7 cellular contexts compared by ENCODE assay signal in the genomic region with DNA sequence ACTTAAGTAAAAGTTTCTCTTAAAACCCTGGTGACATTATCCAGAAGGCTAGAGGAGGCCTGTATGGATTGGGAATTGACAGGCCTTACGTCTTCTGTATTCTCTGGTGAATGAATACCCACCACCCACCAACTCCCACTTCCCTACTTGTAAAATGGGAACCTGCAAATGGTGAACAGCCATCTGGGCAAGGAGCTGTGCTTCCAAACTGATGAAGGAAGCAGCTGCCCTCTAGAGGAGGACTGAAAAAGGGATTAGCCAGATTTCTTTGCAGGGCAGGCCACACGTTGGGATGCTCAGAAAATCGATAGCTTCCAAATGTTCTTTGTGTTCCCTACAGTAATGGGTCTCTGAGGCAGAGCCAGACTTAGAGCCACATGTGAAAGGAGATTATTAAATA. TPM values are rescaled to one million over a fixed set of nuclear protein-coding genes. Genes with fewer than 3 reads are reported as not detected.
DNase-seq lines count a peak whose midpoint lies in the region; ATAC-seq and TF ChIP-seq lines count a peak whose summit lies in the region.

No MANE protein-coding gene starts in this region.

- no peak overlapping the region for H3K27ac Mint-ChIP-seq in neural crest cell (ENCODE audit: unreplicated experiment)
- no peak overlapping the region for H3K27ac Mint-ChIP-seq in activated T-helper 1 cell treated with anti-CD3 and anti-CD28 coated beads, Interleukin-12 subunit alpha, Interleukin-12 subunit beta, Interleukin-2, Interleukin-4 antibody, amounts not matched to agents 30 ng/mL and 10 ng/mL and 1 ng/mL, durations not matched to agents 14 hours and 24 hours and 36 hours
- H3K27ac Mint-ChIP-seq in activated naive CD8-positive, alpha-beta T cell treated with anti-CD3 and anti-CD28 coated beads, Interleukin-2, amount 50 U/mL, for 24 hours, result no peak overlapping the region

- no peaks in the 10 kb centered on the region for H3K36me3 Mint-ChIP-seq in neural crest cell (ENCODE audit: low read depth)
- H3K36me3 Mint-ChIP-seq in activated T-helper 1 cell treated with anti-CD3 and anti-CD28 coated beads, Interleukin-12 subunit alpha, Interleukin-12 subunit beta, Interleukin-2, Interleukin-4 antibody, amounts not matched to agents 30 ng/mL and 10 ng/mL and 1 ng/mL, durations not matched to agents 14 hours and 24 hours and 36 hours (ENCODE audit: low read depth), result no peaks in the 10 kb centered on the region
- H3K36me3 Mint-ChIP-seq in activated naive CD8-positive, alpha-beta T cell treated with anti-CD3 and anti-CD28 coated beads, Interleukin-2, amount 50 U/mL, for 24 hours (ENCODE audit: low read depth), result no peaks in the 10 kb centered on the region

- ATAC-seq in activated naive CD8-positive, alpha-beta T cell treated with anti-CD3 and anti-CD28 coated beads, Interleukin-2, amount 50 U/mL, for 24 hours, result no peak

- intact Hi-C loops in activated T-helper 1 cell treated with anti-CD3 and anti-CD28 coated beads, Interleukin-12 subunit alpha, Interleukin-12 subunit beta, Interleukin-2, Interleukin-4 antibody, amounts not matched to agents 30 ng/mL and 10 ng/mL and 1 ng/mL, durations not matched to agents 14 hours and 24 hours and 36 hours (cut with micrococcal nuclease), result loop anchor here (5.0 kb wide), 1 partner anchor 151 kb away; no protein-coding TSS in a partner anchor

- H3K4me1 Mint-ChIP-seq in neural crest cell, result peaks cover 4% of the 10 kb centered on the region
- no peaks in the 10 kb centered on the region for H3K4me1 Mint-ChIP-seq in activated T-helper 1 cell treated with anti-CD3 and anti-CD28 coated beads, Interleukin-12 subunit alpha, Interleukin-12 subunit beta, Interleukin-2, Interleukin-4 antibody, amounts not matched to agents 30 ng/mL and 10 ng/mL and 1 ng/mL, durations not matched to agents 14 hours and 24 hours and 36 hours (ENCODE audit: low read depth)
- no peaks in the 10 kb centered on the region for H3K4me1 Mint-ChIP-seq in activated naive CD8-positive, alpha-beta T cell treated with anti-CD3 and anti-CD28 coated beads, Interleukin-2, amount 50 U/mL, for 24 hours

- no peak overlapping the region for H3K4me3 Mint-ChIP-seq in neural crest cell
- H3K4me3 Mint-ChIP-seq in activated T-helper 1 cell treated with anti-CD3 and anti-CD28 coated beads, Interleukin-12 subunit alpha, Interleukin-12 subunit beta, Interleukin-2, Interleukin-4 antibody, amounts not matched to agents 30 ng/mL and 10 ng/mL and 1 ng/mL, durations not matched to agents 14 hours and 24 hours and 36 hours, result no peak overlapping the region
- H3K4me3 Mint-ChIP-seq in activated naive CD8-positive, alpha-beta T cell treated with anti-CD3 and anti-CD28 coated beads, Interleukin-2, amount 50 U/mL, for 24 hours, result no peak overlapping the region

- H3K4me3 ChIP-seq in GM12864 (ENCODE audit: low read depth, low read length) (no peak overlapping the region), cardiac fibroblast (replicated peaks in 1 of 2; ENCODE audit: low read depth in 2 of 2, low read length in 2 of 2) (no peak overlapping the region)

- H3K27me3 Mint-ChIP-seq in neural crest cell (ENCODE audit: low read depth), result no peaks in the 10 kb centered on the region
- no peaks in the 10 kb centered on the region for H3K27me3 Mint-ChIP-seq in activated T-helper 1 cell treated with anti-CD3 and anti-CD28 coated beads, Interleukin-12 subunit alpha, Interleukin-12 subunit beta, Interleukin-2, Interleukin-4 antibody, amounts not matched to agents 30 ng/mL and 10 ng/mL and 1 ng/mL, durations not matched to agents 14 hours and 24 hours and 36 hours (ENCODE audit: insufficient read depth)
- H3K27me3 Mint-ChIP-seq in activated naive CD8-positive, alpha-beta T cell treated with anti-CD3 and anti-CD28 coated beads, Interleukin-2, amount 50 U/mL, for 24 hours, result no peaks in the 10 kb centered on the region

- TF ChIP-seq CTCF in GM12864 (IDR thresholded peaks at IDR 0.05; ENCODE audit: low read depth, low read length, missing control alignments) (peak; percentile 41), cardiac fibroblast (IDR thresholded peaks at IDR 0.05; ENCODE audit: low read depth, low read length) (peak; percentile 58), neural crest cell (conservative IDR thresholded peaks at IDR 0.05) (peak; percentile 44)

- no peaks in the 10 kb centered on the region for H3K9me3 Mint-ChIP-seq in neural crest cell
- no peaks in the 10 kb centered on the region for H3K9me3 Mint-ChIP-seq in activated T-helper 1 cell treated with anti-CD3 and anti-CD28 coated beads, Interleukin-12 subunit alpha, Interleukin-12 subunit beta, Interleukin-2, Interleukin-4 antibody, amounts not matched to agents 30 ng/mL and 10 ng/mL and 1 ng/mL, durations not matched to agents 14 hours and 24 hours and 36 hours
- H3K9me3 Mint-ChIP-seq in activated naive CD8-positive, alpha-beta T cell treated with anti-CD3 and anti-CD28 coated beads, Interleukin-2, amount 50 U/mL, for 24 hours, result no peaks in the 10 kb centered on the region

- DNase-seq in GM12864 (ENCODE audit: low read depth) (no peak), MV-4-11 (lab: John Stamatoyannopoulos, UW) (peak; percentile 80), cardiac fibroblast (ENCODE audit: low read depth in 2 of 2) (peak; percentile 57 to 61), neural crest cell (ENCODE audit: low read depth, low spot score) (no peak), NCI-H2081 (lab: John Stamatoyannopoulos, UW) (no peak)
- no peak for DNase-seq in activated T-helper 1 cell treated with anti-CD3 and anti-CD28 coated beads, Interleukin-12 subunit alpha, Interleukin-12 subunit beta, Interleukin-2, Interleukin-4 antibody, amounts not matched to agents 30 ng/mL and 10 ng/mL and 1 ng/mL, durations not matched to agents 14 hours and 24 hours and 36 hours (ENCODE audit: low spot score)
- DNase-seq in activated naive CD8-positive, alpha-beta T cell treated with anti-CD3 and anti-CD28 coated beads, Interleukin-2, amount 50 U/mL, for 24 hours, result no peak

RNA-seq across cellular contexts. Expression of gene LPAR4, which starts 39.3 kb away (rescaled TPM):
- total RNA-seq in neural crest cell, result 17.3 and 20.1 TPM in 2 replicates
- total RNA-seq in activated T-helper 1 cell treated with anti-CD3 and anti-CD28 coated beads, Interleukin-12 subunit alpha, Interleukin-12 subunit beta, Interleukin-2, Interleukin-4 antibody, amounts not matched to agents 30 ng/mL and 10 ng/mL and 1 ng/mL, durations not matched to agents 14 hours and 24 hours and 36 hours, result not detected in 2 replicates

RNA-seq across cellular contexts. Expression of gene RTL3, which starts 49.0 kb away (rescaled TPM):
- not detected in 2 replicates for total RNA-seq in neural crest cell
- 0.07 TPM in 1 of 2 replicates, not detected in the other for total RNA-seq in activated T-helper 1 cell treated with anti-CD3 and anti-CD28 coated beads, Interleukin-12 subunit alpha, Interleukin-12 subunit beta, Interleukin-2, Interleukin-4 antibody, amounts not matched to agents 30 ng/mL and 10 ng/mL and 1 ng/mL, durations not matched to agents 14 hours and 24 hours and 36 hours

Comparison
In these comparisons a context has a peak if more than half of its experiments do, and no peak if none do; other contexts are left out.
1. DNase-seq: peak in MV-4-11 (single experiment) and cardiac fibroblast (2 of 2); none in GM12864 (single experiment), neural crest cell (single experiment), NCI-H2081 (0 of 2), activated T-helper 1 cell treated with anti-CD3 and anti-CD28 coated beads, Interleukin-12 subunit alpha, Interleukin-12 subunit beta, Interleukin-2, Interleukin-4 antibody, amounts not matched to agents 30 ng/mL and 10 ng/mL and 1 ng/mL, durations not matched to agents 14 hours and 24 hours and 36 hours (single experiment) and activated naive CD8-positive, alpha-beta T cell treated with anti-CD3 and anti-CD28 coated beads, Interleukin-2, amount 50 U/mL, for 24 hours (single experiment).
2. RNA of gene LPAR4, which starts 39.3 kb away (total RNA-seq): 17.3 to 20.1 TPM in neural crest cell; not detected in activated T-helper 1 cell treated with anti-CD3 and anti-CD28 coated beads, Interleukin-12 subunit alpha, Interleukin-12 subunit beta, Interleukin-2, Interleukin-4 antibody, amounts not matched to agents 30 ng/mL and 10 ng/mL and 1 ng/mL, durations not matched to agents 14 hours and 24 hours and 36 hours; every median in the first group is over 10 times any median in the second.
3. Peak in every context shown above with its lines, with median percentiles within 50 percentile points of each other: CTCF ChIP-seq.